In genomic region chrX:103396186-103396585, GRCh38 we compare ENCODE assay signal across 19 cellular contexts. TPM values are rescaled to one million over a fixed set of nuclear protein-coding genes. Genes with fewer than 3 reads are reported as not detected.
A peak's percentile ranks its signal among the peaks of the same experiment; 100 is the strongest.
DNase-seq lines count a peak whose midpoint lies in the region; ATAC-seq, FAIRE-seq and TF ChIP-seq lines count a peak whose summit lies in the region.
"Had no signal": no experiment of that assay in that cellular context is flagged by ENCODE, and none has a peak within 500 bp of the region (broad histone marks: within the 10 kb centered on the region; RNA-seq: fewer than 3 reads in every experiment).

No MANE protein-coding gene starts in this region.

- H3K27ac ChIP-seq in vagina: no peak overlapping the region

- intact Hi-C loops in vagina (cut with DNase I): no loop called here

- no peaks in the 10 kb centered on the region for H3K27me3 Mint-ChIP-seq in chondrocyte (ENCODE audit: low read depth)
- H3K27me3 Mint-ChIP-seq: progenitor cell of endocrine pancreas had no signal

- no peak overlapping the region for H3K4me3 ChIP-seq in vagina

- peaks cover 24% of the 10 kb centered on the region for H3K4me1 Mint-ChIP-seq in chondrocyte (ENCODE audit: low read depth)
- H3K4me1 Mint-ChIP-seq: naive B cell had no signal

- H3K36me3 ChIP-seq in vagina: no peaks in the 10 kb centered on the region

- no peaks in the 10 kb centered on the region for H3K9me3 ChIP-seq in vagina

- no peak for ATAC-seq in HG03520 (IDR thresholded peaks at IDR 0.05; ENCODE audit: unreplicated experiment)
- no peak for ATAC-seq in HG02870 (IDR thresholded peaks at IDR 0.05; ENCODE audit: unreplicated experiment)
- ATAC-seq: left ventricle myocardium superior had no signal

- peak overlapping the region; percentile 81 for H3K27ac Mint-ChIP-seq in chondrocyte (ENCODE audit: unreplicated experiment)
- H3K27ac Mint-ChIP-seq: activated T-cell treated with anti-CD3 and anti-CD28 coated beads, Interleukin-2, amount 50 U/mL, for 24 hours; dendritic cell treated with granulocyte-macrophage colony-stimulating factor and Interleukin-4, amounts not matched to agents 40 ng/mL and 50 ng/mL, for 4 days; naive B cell; progenitor cell of endocrine pancreas had no signal

- H3K27me3 ChIP-seq in vagina: no peaks in the 10 kb centered on the region

- no peak overlapping the region for H3K4me3 Mint-ChIP-seq in chondrocyte (ENCODE audit: unreplicated experiment)
- H3K4me3 Mint-ChIP-seq: activated T-cell treated with anti-CD3 and anti-CD28 coated beads, Interleukin-2, amount 50 U/mL, for 24 hours; dendritic cell treated with granulocyte-macrophage colony-stimulating factor and Interleukin-4, amounts not matched to agents 40 ng/mL and 50 ng/mL, for 4 days; naive B cell had no signal

- TF ChIP-seq CTCF in chondrocyte (IDR thresholded peaks at IDR 0.05) (no peak), vagina (IDR thresholded peaks at IDR 0.05) (no peak)

- no peaks in the 10 kb centered on the region for H3K4me1 ChIP-seq in vagina

- H3K36me3 Mint-ChIP-seq in chondrocyte (ENCODE audit: low read depth): no peaks in the 10 kb centered on the region
- H3K36me3 Mint-ChIP-seq: naive B cell had no signal

- peak; percentile 81 for FAIRE-seq in RCC 7860 (lab: Jason Lieb, UNC)
- FAIRE-seq: TTC549 had no signal

- H3K9me3 Mint-ChIP-seq in chondrocyte (ENCODE audit: low read depth): peaks cover 3% of the 10 kb centered on the region
- H3K9me3 Mint-ChIP-seq: activated T-cell treated with anti-CD3 and anti-CD28 coated beads, Interleukin-2, amount 50 U/mL, for 24 hours; dendritic cell treated with granulocyte-macrophage colony-stimulating factor and Interleukin-4, amounts not matched to agents 40 ng/mL and 50 ng/mL, for 4 days; naive B cell had no signal

- TF ChIP-seq POLR2A in vagina (IDR thresholded peaks at IDR 0.05): no peak

- DNase-seq in EH (ENCODE audit: low read depth): peak; percentile 74
- peak; percentile 57 for DNase-seq in RCC 7860 (ENCODE audit: low spot score)
- DNase-seq in chondrocyte (ENCODE audit: low spot score): no peak
- peak; percentile 29 for DNase-seq in putamen (ENCODE audit: low spot score)
- no peak for DNase-seq in cortex of kidney (lab: John Stamatoyannopoulos, UW)
- DNase-seq in vagina (ENCODE audit: extremely low spot score in 2 of 2): no peak
- DNase-seq: activated CD4-positive, alpha-beta T cell treated with anti-CD3 and anti-CD28 coated beads, Interleukin-2, amount 50 U/mL, for 1 hour; activated T-cell treated with anti-CD3 and anti-CD28 coated beads, Interleukin-2, amount 50 U/mL, for 24 hours; C1 segment of cervical spinal cord; DMS53; left ventricle myocardium superior; naive B cell; NCI-H187; NCI-H524 treated with DMSO at 0.1 percent for 48 hours had no signal

RNA-seq across cellular contexts. Expression of gene BEX3, which starts 19.8 kb away (rescaled TPM):
- total RNA-seq in chondrocyte (139 to 196 TPM (median 148 TPM) in 3 replicates), vagina (77.8 TPM)

RNA-seq across cellular contexts. Expression of gene TCEAL9, which starts 39.9 kb away (rescaled TPM):
- total RNA-seq in chondrocyte (83.5 to 95.6 TPM (median 87.0 TPM) in 3 replicates), vagina (52.8 TPM)

Comparison
In these comparisons a context has a peak if more than half of its experiments do, and no peak if none do; other contexts are left out.
1. DNase-seq: peak in EH (single experiment), RCC 7860 (single experiment) and putamen (single experiment); none in chondrocyte (single experiment), cortex of kidney (single experiment) and vagina (0 of 2).